In genomic region chr12:80498059-80498728, GRCh38 we compare ENCODE assay signal across 19 cellular contexts. TPM values are rescaled to one million over a fixed set of nuclear protein-coding genes. Genes with fewer than 3 reads are reported as not detected.
"Had no signal": no experiment of that assay in that cellular context is flagged by ENCODE, and none has a peak within 500 bp of the region (broad histone marks: within the 10 kb centered on the region; RNA-seq: fewer than 3 reads in every experiment).

No MANE protein-coding gene starts in this region.

- H3K9me3 ChIP-seq: ascending aorta, lower lobe of right lung, ovary, suprapubic skin had no signal

- H3K9ac ChIP-seq: neural progenitor cell had no signal

- H3K4me1 ChIP-seq: ascending aorta, lower lobe of right lung, neural progenitor cell, suprapubic skin had no signal

- ATAC-seq: activated T-cell treated with anti-CD3 and anti-CD28 coated beads, Interleukin-2, amount 50 U/mL, for 72 hours; lower lobe of right lung; stimulated activated naive CD8-positive, alpha-beta T cell treated with anti-CD3 and anti-CD28 coated beads, Interleukin-15, Interleukin-2, amounts not matched to agents 100 U/mL and 50 U/mL, for 24 hours had no signal

- H3K27ac Mint-ChIP-seq: activated CD4-positive, alpha-beta memory T cell treated with anti-CD3 and anti-CD28 coated beads for 36 hours; activated T-cell treated with anti-CD3 and anti-CD28 coated beads, Interleukin-2, amount 50 U/mL, for 72 hours; endodermal cell; neural progenitor cell; type B pancreatic cell had no signal

- DNase-seq: activated CD4-positive, alpha-beta memory T cell treated with anti-CD3 and anti-CD28 coated beads for 36 hours; activated CD4-positive, alpha-beta T cell treated with anti-CD3 and anti-CD28 coated beads for 1 hour; activated gamma-delta T cell treated with Interleukin-2 at 50 U/mL for 16 hours; activated T-cell treated with anti-CD3 and anti-CD28 coated beads, Interleukin-2, amount 50 U/mL, for 72 hours; endodermal cell; erythroblast; hypothalamus; lower lobe of right lung; midbrain; ovary; stimulated activated CD4-positive, alpha-beta T cell treated with anti-CD3 and anti-CD28 coated beads, Interleukin-4, amount 100 ng/mL, for 1 hour; stimulated activated CD8-positive, alpha-beta memory T cell treated with anti-CD3 and anti-CD28 coated beads, Interleukin-4, amount 100 ng/mL, for 48 hours; stimulated activated naive CD8-positive, alpha-beta T cell treated with anti-CD3 and anti-CD28 coated beads, Interleukin-15, Interleukin-2, amounts not matched to agents 100 U/mL and 50 U/mL, for 24 hours had no signal

- H3K27me3 Mint-ChIP-seq: activated CD4-positive, alpha-beta memory T cell treated with anti-CD3 and anti-CD28 coated beads for 36 hours; type B pancreatic cell had no signal

- H3K36me3 ChIP-seq: ascending aorta, lower lobe of right lung, neural progenitor cell, ovary, suprapubic skin had no signal

- H2AFZ ChIP-seq: neural progenitor cell had no signal

- H3K4me3 ChIP-seq: ascending aorta, lower lobe of right lung, neural progenitor cell, ovary, suprapubic skin had no signal

- H3K36me3 Mint-ChIP-seq: activated CD4-positive, alpha-beta memory T cell treated with anti-CD3 and anti-CD28 coated beads for 36 hours; neural progenitor cell; type B pancreatic cell had no signal

- H3K4me3 Mint-ChIP-seq: activated CD4-positive, alpha-beta memory T cell treated with anti-CD3 and anti-CD28 coated beads for 36 hours; activated T-cell treated with anti-CD3 and anti-CD28 coated beads, Interleukin-2, amount 50 U/mL, for 72 hours; endodermal cell; neural progenitor cell; type B pancreatic cell had no signal

- H3K4me2 ChIP-seq: neural progenitor cell had no signal

- H3K27ac ChIP-seq: ascending aorta, lower lobe of right lung, neural progenitor cell, ovary, suprapubic skin had no signal

- H3K9me3 Mint-ChIP-seq: endodermal cell, neural progenitor cell, type B pancreatic cell had no signal

- H3K27me3 ChIP-seq: ascending aorta, neural progenitor cell, ovary, suprapubic skin had no signal

RNA-seq across cellular contexts. Expression of gene PTPRQ, which starts 54.2 kb away (rescaled TPM):
- total RNA-seq: activated CD4-positive, alpha-beta memory T cell treated with anti-CD3 and anti-CD28 coated beads for 36 hours; activated T-cell treated with anti-CD3 and anti-CD28 coated beads, Interleukin-2, amount 50 U/mL, for 72 hours; bronchial epithelial cell; dermis microvascular lymphatic vessel endothelial cell had no signal
